8 cellular contexts compared by ENCODE assay signal in the genomic region with DNA sequence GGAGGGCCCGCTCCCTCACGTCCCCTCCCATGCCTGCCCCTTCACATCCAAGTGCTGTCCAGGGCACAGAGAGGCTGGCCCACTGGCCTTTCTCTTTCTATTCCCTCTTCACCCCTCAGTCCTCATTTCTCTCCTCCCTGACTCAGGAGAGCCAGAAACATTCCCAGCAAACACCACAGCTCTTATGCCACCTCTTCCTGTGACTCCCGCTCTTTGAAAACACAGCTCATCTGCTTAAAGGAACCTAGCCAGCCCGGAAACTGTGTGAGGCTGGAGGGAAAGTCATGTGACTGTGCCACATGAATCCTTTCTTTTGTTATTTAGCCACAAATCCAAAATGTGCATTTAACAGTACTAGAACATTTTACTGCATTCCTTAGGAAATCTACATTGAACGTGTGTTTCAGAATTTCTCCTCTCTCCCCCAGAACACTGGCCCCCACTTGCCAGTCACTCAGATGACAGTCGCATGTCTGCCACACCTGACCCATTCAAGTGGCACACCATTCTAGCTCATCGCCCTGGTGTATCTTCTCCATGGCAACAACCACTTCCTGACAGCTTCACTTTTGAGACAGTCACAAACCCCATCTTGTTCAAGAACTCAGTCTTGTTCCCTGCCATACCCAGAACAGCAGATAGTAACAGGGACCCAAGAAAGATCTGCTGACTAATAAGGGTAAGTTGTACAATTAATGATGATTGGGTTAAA. TPM values are rescaled to one million over a fixed set of nuclear protein-coding genes. Genes with fewer than 3 reads are reported as not detected.
A peak's percentile ranks its signal among the peaks of the same experiment; 100 is the strongest.
DNase-seq lines count a peak whose midpoint lies in the region; ATAC-seq and TF ChIP-seq lines count a peak whose summit lies in the region.

No MANE protein-coding gene starts in this region.

- H3K9me3 ChIP-seq in Peyer's patch (no peaks in the 10 kb centered on the region), parathyroid adenoma (ENCODE audit: control insufficient read depth, low read length) (no peaks in the 10 kb centered on the region)

- H3K36me3 ChIP-seq in Peyer's patch, result no peaks in the 10 kb centered on the region
- no peaks in the 10 kb centered on the region for H3K36me3 ChIP-seq in parathyroid adenoma (ENCODE audit: control insufficient read depth, insufficient read depth, low read length)
- H3K36me3 ChIP-seq in brain microvascular endothelial cell (replicated peaks), result no peaks in the 10 kb centered on the region

- H2AFZ ChIP-seq in parathyroid adenoma, result no peak overlapping the region

- TF ChIP-seq CTCF in Peyer's patch (IDR thresholded peaks at IDR 0.05) (no peak), parathyroid adenoma (IDR thresholded peaks at IDR 0.05) (no peak), brain microvascular endothelial cell (IDR thresholded peaks at IDR 0.05; ENCODE audit: low read depth, low read length, missing control alignments) (no peak)

- no peaks in the 10 kb centered on the region for H3K36me3 Mint-ChIP-seq in activated naive CD8-positive, alpha-beta T cell

- H3K4me3 Mint-ChIP-seq in activated naive CD8-positive, alpha-beta T cell, result peak overlapping the region; percentile 76

- H3K27me3 Mint-ChIP-seq in activated naive CD8-positive, alpha-beta T cell, result no peaks in the 10 kb centered on the region

- H3K9ac ChIP-seq in parathyroid adenoma, result no peak overlapping the region

- TF ChIP-seq POLR2A in Peyer's patch (IDR thresholded peaks at IDR 0.05), result no peak

- peaks cover 25% of the 10 kb centered on the region for H3K4me1 Mint-ChIP-seq in activated naive CD8-positive, alpha-beta T cell (ENCODE audit: low read depth)

- no peak overlapping the region for H3K27ac ChIP-seq in Peyer's patch
- H3K27ac ChIP-seq in parathyroid adenoma, result peak overlapping the region; percentile 34
- H3K27ac ChIP-seq in brain microvascular endothelial cell, result no peak overlapping the region

- in situ Hi-C loops in brain microvascular endothelial cell (cut with HindIII; ENCODE audit: low pct_ligation_motif_present, low sequenced_read_pairs), result no loop called here

- H3K4me1 ChIP-seq in Peyer's patch (peaks cover 0 to 22% (median 0%) of the 10 kb centered on the region in 4 donors), parathyroid adenoma (no peaks in the 10 kb centered on the region)

- no peak overlapping the region for H3K4me2 ChIP-seq in parathyroid adenoma (ENCODE audit: low read length)

- H3K27ac Mint-ChIP-seq in activated naive CD8-positive, alpha-beta T cell, result peak overlapping the region; percentile 92

- peaks cover 16% of the 10 kb centered on the region for H3K79me2 ChIP-seq in parathyroid adenoma

- ATAC-seq in GM19438 (IDR thresholded peaks at IDR 0.05; ENCODE audit: low read depth, unreplicated experiment) (peak; percentile 75), GM21367 (IDR thresholded peaks at IDR 0.05; ENCODE audit: unreplicated experiment) (no peak)

- H3K27me3 ChIP-seq in Peyer's patch, result no peaks in the 10 kb centered on the region
- H3K27me3 ChIP-seq in parathyroid adenoma (ENCODE audit: control insufficient read depth, insufficient read depth, low read length), result no peaks in the 10 kb centered on the region
- H3K27me3 ChIP-seq in brain microvascular endothelial cell (replicated peaks), result no peaks in the 10 kb centered on the region

- H3K9me3 Mint-ChIP-seq in activated naive CD8-positive, alpha-beta T cell (ENCODE audit: low read depth), result no peaks in the 10 kb centered on the region

- DNase-seq in Peyer's patch (peak in 2 of 3 donors; percentile 46 to 59), brain microvascular endothelial cell (no peak), RPMI8226 (no peak), NCI-H345 treated with DMSO at 0.1 percent for 48 hours (lab: John Stamatoyannopoulos, UW; ENCODE audit: unreplicated experiment) (no peak)

- H3K4me3 ChIP-seq in Peyer's patch, result no peak overlapping the region
- no peak overlapping the region for H3K4me3 ChIP-seq in parathyroid adenoma (ENCODE audit: low read depth, low read length)
- no peak overlapping the region for H3K4me3 ChIP-seq in brain microvascular endothelial cell (ENCODE audit: low read depth, low read length)

RNA-seq across cellular contexts. Expression of a gene that starts 42.8 kb away (rescaled TPM):
- total RNA-seq in Peyer's patch, result 10 to 100 TPM; 32.1 to 50.3 (median 38.1) TPM

Comparison
In these comparisons a context has a peak if more than half of its experiments do, and no peak if none do; other contexts are left out.
1. DNase-seq: peak in Peyer's patch (2 of 3); none in brain microvascular endothelial cell (single experiment), RPMI8226 (single experiment) and NCI-H345 treated with DMSO at 0.1 percent for 48 hours (single experiment).